ENCODE assay signal across 35 cellular contexts in genomic region chr5:31966931-31967330, GRCh38.
"Had no signal": no experiment of that assay in that cellular context is flagged by ENCODE, and none has a peak within 500 bp of the region (broad histone marks: within the 10 kb centered on the region; RNA-seq: fewer than 3 reads in every experiment).

No MANE protein-coding gene starts in this region.

- H3K9me3 Mint-ChIP-seq: activated CD4-positive, alpha-beta T cell treated with anti-CD3 and anti-CD28 coated beads, Interleukin-2, amount 10 ng/mL, durations not matched to agents 24 days and 14 days; activated naive CD4-positive, alpha-beta T cell treated with anti-CD3 and anti-CD28 coated beads for 36 hours; activated naive CD4-positive, alpha-beta T cell treated with anti-CD3 and anti-CD28 coated beads, Interleukin-2, amount 50 U/mL, for 24 hours; activated naive CD8-positive, alpha-beta T cell treated with anti-CD3 and anti-CD28 coated beads for 36 hours; activated T-helper 1 cell treated with anti-CD3 and anti-CD28 coated beads, Interleukin-12 subunit alpha, Interleukin-12 subunit beta, Interleukin-2, Interleukin-4 antibody, amounts not matched to agents 30 ng/mL and 10 ng/mL and 1 ng/mL, durations not matched to agents 14 hours and 24 hours and 36 hours; activated T-helper 2 cell treated with anti-CD3 and anti-CD28 coated beads, Interferon-gamma antibody, Interleukin-2, Interleukin-4, amounts not matched to agents 10 μg/mL and 5 μg/mL and 100 μg/mL, durations not matched to agents 14 hours and 24 hours and 36 hours; brain; central memory CD8-positive, alpha-beta T cell; dendritic cell treated with granulocyte-macrophage colony-stimulating factor and Interleukin-4, amounts not matched to agents 40 ng/mL and 50 ng/mL, for 4 days; endodermal cell; T-helper 2 cell treated with Interferon-gamma antibody and Interleukin-4, amounts not matched to agents 5 μg/mL and 100 μg/mL, for 36 hours had no signal

- H3K4me3 ChIP-seq: adrenal gland, coronary artery, dorsolateral prefrontal cortex, gastrocnemius medialis, heart left ventricle had no signal

- H3K27me3 ChIP-seq: adrenal gland, dorsolateral prefrontal cortex, foreskin keratinocyte, gastrocnemius medialis, heart left ventricle had no signal

- H3K4me3 Mint-ChIP-seq: activated CD4-positive, alpha-beta memory T cell treated with anti-CD3 and anti-CD28 coated beads for 36 hours; activated CD4-positive, alpha-beta T cell treated with anti-CD3 and anti-CD28 coated beads for 36 hours; activated CD4-positive, alpha-beta T cell treated with anti-CD3 and anti-CD28 coated beads, Interleukin-2, amount 10 ng/mL, durations not matched to agents 24 days and 14 days; activated CD8-positive, alpha-beta memory T cell treated with anti-CD3 and anti-CD28 coated beads, Interleukin-2, amount 10 ng/mL, durations not matched to agents 7 days and 5 days; activated CD8-positive, alpha-beta T cell treated with anti-CD3 and anti-CD28 coated beads, Interleukin-2, amount 10 ng/mL, durations not matched to agents 7 days and 5 days; activated naive CD4-positive, alpha-beta T cell treated with anti-CD3 and anti-CD28 coated beads for 36 hours; activated naive CD4-positive, alpha-beta T cell treated with anti-CD3 and anti-CD28 coated beads, Interleukin-2, amount 50 U/mL, for 24 hours; activated naive CD8-positive, alpha-beta T cell treated with anti-CD3 and anti-CD28 coated beads for 36 hours; activated naive CD8-positive, alpha-beta T cell treated with anti-CD3 and anti-CD28 coated beads, Interleukin-2, amount 50 U/mL, for 24 hours; activated T-helper 1 cell treated with anti-CD3 and anti-CD28 coated beads, Interleukin-12 subunit alpha, Interleukin-12 subunit beta, Interleukin-2, Interleukin-4 antibody, amounts not matched to agents 30 ng/mL and 10 ng/mL and 1 ng/mL, durations not matched to agents 14 hours and 24 hours and 36 hours; brain; central memory CD8-positive, alpha-beta T cell; dendritic cell treated with granulocyte-macrophage colony-stimulating factor and Interleukin-4, amounts not matched to agents 40 ng/mL and 50 ng/mL, for 4 days; endodermal cell; T-helper 17 cell; T-helper 2 cell treated with Interferon-gamma antibody and Interleukin-4, amounts not matched to agents 5 μg/mL and 100 μg/mL, for 36 hours had no signal

- ATAC-seq: activated CD4-positive, alpha-beta T cell treated with anti-CD3 and anti-CD28 coated beads for 36 hours; activated CD8-positive, alpha-beta memory T cell treated with anti-CD3 and anti-CD28 coated beads, Interleukin-2, amount 10 ng/mL, durations not matched to agents 7 days and 5 days; activated CD8-positive, alpha-beta T cell treated with anti-CD3 and anti-CD28 coated beads, Interleukin-2, amount 10 ng/mL, durations not matched to agents 7 days and 5 days; activated naive CD8-positive, alpha-beta T cell treated with anti-CD3 and anti-CD28 coated beads, Interleukin-2, amount 50 U/mL, for 24 hours; gastrocnemius medialis; heart left ventricle; T-helper 17 cell had no signal

- H3K36me3 Mint-ChIP-seq: activated CD4-positive, alpha-beta memory T cell treated with anti-CD3 and anti-CD28 coated beads for 36 hours; activated CD8-positive, alpha-beta memory T cell treated with anti-CD3 and anti-CD28 coated beads, Interleukin-2, amount 10 ng/mL, durations not matched to agents 7 days and 5 days; activated naive CD4-positive, alpha-beta T cell treated with anti-CD3 and anti-CD28 coated beads, Interleukin-2, amount 50 U/mL, for 24 hours; activated naive CD8-positive, alpha-beta T cell treated with anti-CD3 and anti-CD28 coated beads for 36 hours; brain had no signal

- H3K27ac ChIP-seq: adrenal gland, coronary artery, dorsolateral prefrontal cortex, foreskin keratinocyte, gastrocnemius medialis, heart left ventricle had no signal

- H3K9me3 ChIP-seq: adrenal gland, gastrocnemius medialis, heart left ventricle had no signal

- DNase-seq: activated CD4-positive, alpha-beta memory T cell treated with anti-CD3 and anti-CD28 coated beads for 36 hours; activated CD4-positive, alpha-beta T cell treated with anti-CD3 and anti-CD28 coated beads for 36 hours; activated CD4-positive, alpha-beta T cell treated with anti-CD3 and anti-CD28 coated beads, Interleukin-2, amount 10 ng/mL, durations not matched to agents 24 days and 14 days; activated CD4-positive, CD25-positive, alpha-beta regulatory T cell; activated CD4-positive, CD25-positive, alpha-beta regulatory T cell treated with anti-CD3 and anti-CD28 coated beads, Interleukin-2, amount 50 U/mL, for 72 hours; activated CD8-positive, alpha-beta memory T cell treated with anti-CD3 and anti-CD28 coated beads, Interleukin-2, amount 10 ng/mL, durations not matched to agents 7 days and 5 days; activated CD8-positive, alpha-beta memory T cell treated with anti-CD3 and anti-CD28 coated beads, Interleukin-2, amount 50 U/mL, for 4 hours; activated CD8-positive, alpha-beta T cell treated with anti-CD3 and anti-CD28 coated beads, Interleukin-2, amount 10 ng/mL, durations not matched to agents 7 days and 5 days; activated effector memory CD4-positive, alpha-beta T cell treated with anti-CD3 and anti-CD28 coated beads, Interleukin-2, amount 50 U/mL, for 16 hours; activated naive CD4-positive, alpha-beta T cell treated with anti-CD3 and anti-CD28 coated beads for 36 hours; activated naive CD8-positive, alpha-beta T cell treated with anti-CD3 and anti-CD28 coated beads for 36 hours; activated naive CD8-positive, alpha-beta T cell treated with anti-CD3 and anti-CD28 coated beads, Interleukin-2, amount 50 U/mL, for 24 hours; activated T-cell treated with anti-CD3 and anti-CD28 coated beads, Interleukin-2, amount 50 U/mL, for 1 hour; activated T-cell treated with anti-CD3 and anti-CD28 coated beads, Interleukin-2, amount 50 U/mL, for 48 hours; adrenal gland; amygdala; aorta; dorsolateral prefrontal cortex; effector memory CD4-positive, alpha-beta T cell; endodermal cell; foreskin keratinocyte; gastrocnemius medialis; glutamatergic neuron; heart left ventricle; T-helper 1 cell; T-helper 17 cell; T1000 had no signal

- H3K36me3 ChIP-seq: adrenal gland, gastrocnemius medialis, heart left ventricle had no signal

- H3K27ac Mint-ChIP-seq: activated CD4-positive, alpha-beta memory T cell treated with anti-CD3 and anti-CD28 coated beads for 36 hours; activated CD4-positive, alpha-beta T cell treated with anti-CD3 and anti-CD28 coated beads for 36 hours; activated CD4-positive, alpha-beta T cell treated with anti-CD3 and anti-CD28 coated beads, Interleukin-2, amount 10 ng/mL, durations not matched to agents 24 days and 14 days; activated CD8-positive, alpha-beta memory T cell treated with anti-CD3 and anti-CD28 coated beads, Interleukin-2, amount 10 ng/mL, durations not matched to agents 7 days and 5 days; activated CD8-positive, alpha-beta T cell treated with anti-CD3 and anti-CD28 coated beads, Interleukin-2, amount 10 ng/mL, durations not matched to agents 7 days and 5 days; activated naive CD4-positive, alpha-beta T cell treated with anti-CD3 and anti-CD28 coated beads for 36 hours; activated naive CD4-positive, alpha-beta T cell treated with anti-CD3 and anti-CD28 coated beads, Interleukin-2, amount 50 U/mL, for 24 hours; activated naive CD8-positive, alpha-beta T cell treated with anti-CD3 and anti-CD28 coated beads for 36 hours; activated naive CD8-positive, alpha-beta T cell treated with anti-CD3 and anti-CD28 coated beads, Interleukin-2, amount 50 U/mL, for 24 hours; activated T-helper 1 cell treated with anti-CD3 and anti-CD28 coated beads, Interleukin-12 subunit alpha, Interleukin-12 subunit beta, Interleukin-2, Interleukin-4 antibody, amounts not matched to agents 30 ng/mL and 10 ng/mL and 1 ng/mL, durations not matched to agents 14 hours and 24 hours and 36 hours; activated T-helper 2 cell treated with anti-CD3 and anti-CD28 coated beads, Interferon-gamma antibody, Interleukin-2, Interleukin-4, amounts not matched to agents 10 μg/mL and 5 μg/mL and 100 μg/mL, durations not matched to agents 14 hours and 24 hours and 36 hours; brain; dendritic cell treated with granulocyte-macrophage colony-stimulating factor and Interleukin-4, amounts not matched to agents 40 ng/mL and 50 ng/mL, for 4 days; endodermal cell; T-helper 17 cell; T-helper 2 cell treated with Interferon-gamma antibody and Interleukin-4, amounts not matched to agents 5 μg/mL and 100 μg/mL, for 36 hours had no signal

- H3K4me1 Mint-ChIP-seq: activated CD4-positive, alpha-beta T cell treated with anti-CD3 and anti-CD28 coated beads, Interleukin-2, amount 10 ng/mL, durations not matched to agents 24 days and 14 days; activated CD8-positive, alpha-beta memory T cell treated with anti-CD3 and anti-CD28 coated beads, Interleukin-2, amount 10 ng/mL, durations not matched to agents 7 days and 5 days; T-helper 17 cell had no signal

- H3K27me3 Mint-ChIP-seq: activated CD4-positive, alpha-beta memory T cell treated with anti-CD3 and anti-CD28 coated beads for 36 hours; activated CD4-positive, alpha-beta T cell treated with anti-CD3 and anti-CD28 coated beads for 36 hours; activated CD4-positive, alpha-beta T cell treated with anti-CD3 and anti-CD28 coated beads, Interleukin-2, amount 10 ng/mL, durations not matched to agents 24 days and 14 days; activated CD8-positive, alpha-beta memory T cell treated with anti-CD3 and anti-CD28 coated beads, Interleukin-2, amount 10 ng/mL, durations not matched to agents 7 days and 5 days; activated naive CD4-positive, alpha-beta T cell treated with anti-CD3 and anti-CD28 coated beads, Interleukin-2, amount 50 U/mL, for 24 hours; activated naive CD8-positive, alpha-beta T cell treated with anti-CD3 and anti-CD28 coated beads, Interleukin-2, amount 50 U/mL, for 24 hours; dendritic cell treated with granulocyte-macrophage colony-stimulating factor and Interleukin-4, amounts not matched to agents 40 ng/mL and 50 ng/mL, for 4 days had no signal
